Comparison of ENCODE assay signal across 18 cellular contexts in genomic region chr12:39070775-39071174, GRCh38.
DNase-seq lines count a peak whose midpoint lies in the region; TF ChIP-seq lines count a peak whose summit lies in the region.
"Had no signal": no experiment of that assay in that cellular context is flagged by ENCODE, and none has a peak within 500 bp of the region (broad histone marks: within the 10 kb centered on the region; RNA-seq: fewer than 3 reads in every experiment).

No MANE protein-coding gene starts in this region.

- intact Hi-C loops in MCF 10A (cut with micrococcal nuclease) (loop anchor here (10.0 kb wide), 1 partner anchor 66 kb away; no protein-coding TSS in a partner anchor), breast epithelium (cut with DNase I; ENCODE audit: low total_unique reads) (no loop called here), PC-9 (cut with micrococcal nuclease; ENCODE audit: unreplicated experiment) (no loop called here)

- no peaks in the 10 kb centered on the region for H3K79me2 ChIP-seq in PC-9 (ENCODE audit: low read depth)

- H3K9me2 ChIP-seq in PC-9 (ENCODE audit: insufficient read depth): no peaks in the 10 kb centered on the region

- H3K27ac Mint-ChIP-seq in MCF 10A (ENCODE audit: low read depth, unreplicated experiment): peak overlapping the region; percentile 67
- H3K27ac Mint-ChIP-seq: CD14-positive monocyte; CD4-positive, alpha-beta memory T cell had no signal

- peaks cover 17% of the 10 kb centered on the region for H3K4me1 Mint-ChIP-seq in MCF 10A (ENCODE audit: insufficient read depth, unreplicated experiment)
- H3K4me1 Mint-ChIP-seq: CD4-positive, alpha-beta memory T cell had no signal

- H3K36me3 ChIP-seq in breast epithelium (no peaks in the 10 kb centered on the region), PC-9 (ENCODE audit: low read depth) (no peaks in the 10 kb centered on the region)
- H3K36me3 ChIP-seq: BLaER1 had no signal

- H2AFZ ChIP-seq in PC-9: 0 out of 2 replicates have a peak overlapping the region, but pooled peaks have one; percentile 58

- CTCF ChIA-PET in MCF 10A (lab: Yijun Ruan, JAX) (interaction anchor here (0.6 to 2.7 kb wide), 6 partner anchors 16 to 331 kb away, joined by 3 to 23 read pairs (median 4); no protein-coding TSS in a partner anchor), PC-9 (lab: Charles Lee) (no interaction called here)

- H3K36me3 Mint-ChIP-seq in MCF 10A (ENCODE audit: insufficient read depth, unreplicated experiment): no peaks in the 10 kb centered on the region
- H3K36me3 Mint-ChIP-seq: CD4-positive, alpha-beta memory T cell had no signal

- BruUV-seq in MCF 10A (replicated peaks; lab: Mats Ljungman, UMichigan) (no TSS peak), PC-9 (replicated peaks; lab: Mats Ljungman, UMichigan) (no TSS peak)

- H3K4me2 ChIP-seq in PC-9: peak overlapping the region; percentile 3; the same call in 1 of the 2 replicates
- H3K4me2 ChIP-seq: A549, BLaER1 had no signal

- H4K20me1 ChIP-seq in PC-9 (ENCODE audit: insufficient read depth): no peaks in the 10 kb centered on the region
- H4K20me1 ChIP-seq: BLaER1 had no signal

- no peak overlapping the region for H3K4me3 ChIP-seq in breast epithelium
- no peak overlapping the region for H3K4me3 ChIP-seq in PC-9
- H3K4me3 ChIP-seq in epithelial cell of esophagus (ENCODE audit: low read length): no peak overlapping the region
- H3K4me3 ChIP-seq: A549, BLaER1, GM12878 had no signal

- no peaks in the 10 kb centered on the region for H3K27me3 Mint-ChIP-seq in MCF 10A (ENCODE audit: insufficient read depth, unreplicated experiment)
- H3K27me3 Mint-ChIP-seq: CD4-positive, alpha-beta memory T cell had no signal

- POLR2A ChIA-PET in MCF 10A (lab: Yijun Ruan, JAX): interaction anchor here (1.5 to 3.0 kb wide), 2 partner anchors 32 to 150 kb away, joined by 5 to 10 read pairs; no protein-coding TSS in a partner anchor
- POLR2A ChIA-PET in PC-9 (lab: Charles Lee; ENCODE audit: unreplicated experiment): no interaction called here

- no peaks in the 10 kb centered on the region for H3F3A ChIP-seq in PC-9 (ENCODE audit: insufficient read depth, low read depth)

- no peaks in the 10 kb centered on the region for H3K27me3 ChIP-seq in breast epithelium
- no peaks in the 10 kb centered on the region for H3K27me3 ChIP-seq in PC-9 (ENCODE audit: insufficient read depth, low read depth)
- H3K27me3 ChIP-seq: BLaER1 had no signal

- TF ChIP-seq POLR2A in breast epithelium (IDR thresholded peaks at IDR 0.05): no peak

- DNase-seq in MCF 10A (ENCODE audit: unreplicated experiment) (peak; percentile 80), breast epithelium (ENCODE audit: low spot score in 2 of 2) (no peak), PC-9 (no peak), epithelial cell of esophagus (ENCODE audit: low read depth) (peak; percentile 59), substantia nigra (lab: John Stamatoyannopoulos, UW) (no peak), occipital lobe (lab: John Stamatoyannopoulos, UW) (no peak), foreskin melanocyte (no peak)
- DNase-seq: CD4-positive, alpha-beta memory T cell; DMS153; DND-41; EL; H7; IMR-90 had no signal

- H3K27ac ChIP-seq in breast epithelium (no peak overlapping the region), PC-9 (no peak overlapping the region), substantia nigra (ENCODE audit: low read depth, low read length, poor library complexity, severe bottlenecking) (no peak overlapping the region)
- H3K27ac ChIP-seq: 22Rv1, A549, BLaER1 had no signal

- no peak overlapping the region for H3K4me3 Mint-ChIP-seq in MCF 10A (ENCODE audit: unreplicated experiment)
- H3K4me3 Mint-ChIP-seq: CD14-positive monocyte; CD4-positive, alpha-beta memory T cell had no signal

- no peaks in the 10 kb centered on the region for H3K4me1 ChIP-seq in breast epithelium
- H3K4me1 ChIP-seq in PC-9 (replicated peaks; ENCODE audit: insufficient read depth): peaks cover 10% of the 10 kb centered on the region; the same call in 1 of the 2 replicates
- H3K4me1 ChIP-seq: A549, BLaER1 had no signal

- H3K9me3 Mint-ChIP-seq in MCF 10A (ENCODE audit: unreplicated experiment): no peaks in the 10 kb centered on the region

- H3K9me3 ChIP-seq in breast epithelium (no peaks in the 10 kb centered on the region), PC-9 (ENCODE audit: insufficient read depth, low read depth) (0 out of 2 replicates have a peak, but pooled peaks cover 4% of the 10 kb centered on the region)
- H3K9me3 ChIP-seq: A549, BLaER1 had no signal

- TF ChIP-seq CTCF in MCF 10A (IDR thresholded peaks at IDR 0.05; ENCODE audit: unreplicated experiment) (no peak), breast epithelium (IDR thresholded peaks at IDR 0.05) (no peak), PC-9 (conservative IDR thresholded peaks at IDR 0.05) (no peak), epithelial cell of esophagus (IDR thresholded peaks at IDR 0.05; ENCODE audit: insufficient read depth, low read depth, low read length, missing control alignments) (no peak)

Comparison
In these comparisons a context has a peak if more than half of its experiments do, and no peak if none do; other contexts are left out.
1. DNase-seq: peak in MCF 10A (single experiment) and epithelial cell of esophagus (single experiment); none in breast epithelium (0 of 2), PC-9 (0 of 2), substantia nigra (0 of 49), occipital lobe (single experiment) and foreskin melanocyte (single experiment).